ENCODE assay signal across 8 cellular contexts in the genomic region with DNA sequence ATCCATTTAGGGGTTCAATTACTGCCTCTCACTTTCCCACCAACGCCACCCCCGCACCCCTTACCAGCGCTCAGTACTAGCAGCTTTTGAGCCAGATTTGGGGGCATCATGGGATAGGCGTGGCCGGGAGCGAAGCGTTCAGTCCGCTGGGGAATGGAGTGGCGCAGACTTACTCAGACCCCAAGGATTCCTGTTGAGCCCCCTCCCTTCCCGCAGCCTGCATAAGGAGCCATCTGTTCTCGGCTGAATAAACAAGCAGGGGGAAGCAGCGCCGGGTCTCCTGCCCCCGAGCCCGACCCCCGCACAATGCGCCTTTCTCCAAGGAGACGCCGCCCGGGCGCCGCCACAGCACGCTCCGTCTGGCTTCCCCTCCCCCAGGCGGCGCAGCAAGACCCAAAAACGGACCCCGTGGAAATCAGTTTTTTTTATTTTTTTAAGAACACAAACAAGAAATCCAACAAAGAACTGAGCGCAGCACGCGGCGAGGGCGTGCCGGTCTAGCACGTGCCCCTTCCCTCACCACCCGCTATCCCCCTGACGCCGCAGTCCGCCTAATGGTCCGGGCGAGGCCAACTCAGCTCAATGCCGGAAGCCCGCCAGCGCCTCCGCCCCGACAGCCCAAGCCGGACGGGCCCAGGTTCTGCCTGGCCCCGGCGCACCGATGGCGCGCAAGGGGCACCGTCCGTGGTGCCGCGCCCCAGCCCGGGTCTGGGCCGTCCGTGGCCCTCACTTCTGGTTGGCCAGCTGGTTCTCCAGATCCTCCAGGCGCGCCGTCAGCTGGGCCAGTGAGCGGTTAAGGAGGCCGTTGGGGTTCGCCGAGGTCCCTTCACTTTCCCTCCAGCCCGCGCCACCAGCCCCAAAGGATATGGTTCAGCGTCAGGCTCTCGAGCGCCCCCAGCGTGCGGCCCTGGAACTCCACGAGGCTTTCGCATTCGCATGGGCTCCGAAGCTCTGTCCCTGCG. TPM values are rescaled to one million over a fixed set of nuclear protein-coding genes. Genes with fewer than 3 reads are reported as not detected.
DNase-seq lines count a peak whose midpoint lies in the region; ATAC-seq, FAIRE-seq and TF ChIP-seq lines count a peak whose summit lies in the region.

No MANE protein-coding gene starts in this region.

- peak overlapping the region; percentile 93 for H3K4ac ChIP-seq in neuronal stem cell (ENCODE audit: low read length)

- H2BK5ac ChIP-seq in neuronal stem cell (ENCODE audit: low read length) = no peak overlapping the region

- WGBS in neuronal stem cell (ENCODE audit: extremely low coverage in 2 of 2, insufficient read length in 2 of 2, insufficient replicate concordance in 1 of 2), 2 donors = no CpG with 5 or more reads among the region's 79 CpGs

- TF ChIP-seq CTCF in GM10266 (IDR thresholded peaks at IDR 0.05; ENCODE audit: control insufficient read depth, insufficient read depth, low read depth, missing control alignments) (peak; percentile 87), RWPE2 (IDR thresholded peaks at IDR 0.05; ENCODE audit: poor library complexity, severe bottlenecking) (peak; percentile 100)

- H3K4me2 ChIP-seq in neuronal stem cell (ENCODE audit: insufficient read depth, low read length, poor library complexity, severe bottlenecking) = peak overlapping the region; percentile 84

- peak overlapping the region; percentile 90 for H3K23ac ChIP-seq in neuronal stem cell (ENCODE audit: low read depth, low read length, poor library complexity)

- H3K4me3 ChIP-seq in RWPE2 (ENCODE audit: severe bottlenecking) (peak overlapping the region; percentile 45), neuronal stem cell (ENCODE audit: low read length in 2 of 2) (peak overlapping the region; percentile 49 to 75), subcutaneous abdominal adipose tissue (ENCODE audit: low read depth in 1 of 5, low read length in 5 of 5) (peak overlapping the region in 4 of 5 donors; percentile 61 to 70 (median 67))

- H4K8ac ChIP-seq in neuronal stem cell (ENCODE audit: low read depth, low read length) = peak overlapping the region; percentile 95

- H3K9ac ChIP-seq in neuronal stem cell (ENCODE audit: low read depth, low read length, poor library complexity) (peak overlapping the region; percentile 88), subcutaneous abdominal adipose tissue (ENCODE audit: low read length in 5 of 5) (peak overlapping the region in 4 of 5 donors; percentile 22 to 68 (median 44))

- peak overlapping the region; percentile 43 for H2BK120ac ChIP-seq in neuronal stem cell (ENCODE audit: low read depth, low read length)

- peak overlapping the region; percentile 90 for H2BK15ac ChIP-seq in neuronal stem cell (ENCODE audit: low read length)

- peak overlapping the region; percentile 99 for H4K91ac ChIP-seq in neuronal stem cell (ENCODE audit: low read depth, low read length, poor library complexity)

- peak overlapping the region; percentile 77 for H2BK12ac ChIP-seq in neuronal stem cell (ENCODE audit: low read length)

- H3K79me1 ChIP-seq in neuronal stem cell (ENCODE audit: low read depth, low read length) = no peaks in the 10 kb centered on the region

- H3K36me3 ChIP-seq in RWPE2 (ENCODE audit: low read depth) (no peaks in the 10 kb centered on the region), neuronal stem cell (replicated peaks in 1 of 2; ENCODE audit: control insufficient read depth in 2 of 2, insufficient read depth in 2 of 2, low read length in 2 of 2) (no peaks in the 10 kb centered on the region), subcutaneous abdominal adipose tissue (ENCODE audit: control insufficient read depth in 5 of 5, insufficient read depth in 5 of 5, low read length in 5 of 5) (no peaks in the 10 kb centered on the region)

- peak overlapping the region; percentile 97 for H3K18ac ChIP-seq in neuronal stem cell (ENCODE audit: low read length)

- H3K14ac ChIP-seq in neuronal stem cell (ENCODE audit: low read length) = no peak overlapping the region

- DNase-seq in GM10266 (ENCODE audit: extremely low spot score) = peak; percentile 90
- peak; percentile 94 for DNase-seq in HuH-7.5 (ENCODE audit: low spot score)
- DNase-seq in RWPE2 (ENCODE audit: low spot score) = peak; percentile 92
- peak; percentile 73 for DNase-seq in activated gamma-delta T cell treated with anti-CD3 and anti-CD28 coated beads, Interleukin-2, amount 50 U/mL, for 16 hours (ENCODE audit: low read depth)
- peak; percentile 78 to 82 for DNase-seq in frontal cortex (ENCODE audit: low spot score in 2 of 2)
- DNase-seq in neuronal stem cell (ENCODE audit: low spot score) = peak; percentile 76
- no peak for DNase-seq in AML-193 (lab: John Stamatoyannopoulos, UW)

- no peaks in the 10 kb centered on the region for H3K9me3 ChIP-seq in RWPE2 (ENCODE audit: severe bottlenecking)
- peaks cover 4 to 13% of the 10 kb centered on the region in 2 donors for H3K9me3 ChIP-seq in neuronal stem cell (replicated peaks in 1 of 2; ENCODE audit: control insufficient read depth in 2 of 2, insufficient read depth in 1 of 2, low read depth in 1 of 2, low read length in 2 of 2)
- no peaks in the 10 kb centered on the region for H3K9me3 ChIP-seq in subcutaneous abdominal adipose tissue (ENCODE audit: control insufficient read depth in 5 of 5, low read length in 5 of 5)

- H3K27me3 ChIP-seq in RWPE2 (ENCODE audit: insufficient read depth, poor library complexity, severe bottlenecking) = no peaks in the 10 kb centered on the region
- peaks cover 0 to 30% (median 3%) of the 10 kb centered on the region in 3 experiments for H3K27me3 ChIP-seq in neuronal stem cell (ENCODE audit: control insufficient read depth in 3 of 3, insufficient read depth in 3 of 3, low read depth in 1 of 3, low read length in 3 of 3)
- H3K27me3 ChIP-seq in subcutaneous abdominal adipose tissue (ENCODE audit: control insufficient read depth in 5 of 5, insufficient read depth in 4 of 5, low read length in 5 of 5) = peaks cover 4 to 19% (median 5%) of the 10 kb centered on the region in 5 donors

- H2AK5ac ChIP-seq in neuronal stem cell (ENCODE audit: low read depth, low read length) = no peak overlapping the region

- no peak for FAIRE-seq in frontal cortex (lab: Jason Lieb, UNC)

- H2AFZ ChIP-seq in neuronal stem cell (ENCODE audit: low read length) = peak overlapping the region; percentile 99

- peak; percentile 76 for ATAC-seq in RWPE2 (ENCODE audit: low read depth)

- H3K4me1 ChIP-seq in RWPE2 (ENCODE audit: insufficient read depth, poor library complexity, severe bottlenecking) (no peaks in the 10 kb centered on the region), neuronal stem cell (ENCODE audit: control insufficient read depth in 2 of 2, insufficient read depth in 1 of 2, low read depth in 1 of 2, low read length in 2 of 2) (peaks cover 2% of the 10 kb centered on the region in 2 donors), subcutaneous abdominal adipose tissue (ENCODE audit: control insufficient read depth in 5 of 5, insufficient read depth in 5 of 5, low read length in 5 of 5) (peaks cover 2 to 19% (median 13%) of the 10 kb centered on the region in 5 donors)

- H3K27ac ChIP-seq in RWPE2 (ENCODE audit: poor library complexity, severe bottlenecking) = no peak overlapping the region
- H3K27ac ChIP-seq in neuronal stem cell (replicated peaks; ENCODE audit: low read length) = no peak overlapping the region
- no peak overlapping the region for H3K27ac ChIP-seq in subcutaneous abdominal adipose tissue (ENCODE audit: low read depth, low read length)

RNA-seq across cellular contexts. Expression of a gene that starts 13.3 kb away (rescaled TPM):
- not detected for total RNA-seq in frontal cortex
- polyA plus RNA-seq in neuronal stem cell (2013, experiment 1 of 2) = not detected
- 0.04 TPM for polyA plus RNA-seq in neuronal stem cell (2013, experiment 2 of 2)

RNA-seq across cellular contexts. Expression of a gene that starts 14.8 kb away (rescaled TPM):
- under 0.01 TPM for total RNA-seq in frontal cortex
- polyA plus RNA-seq in neuronal stem cell (2013, experiment 1 of 2) = 0.11 TPM
- polyA plus RNA-seq in neuronal stem cell (2013, experiment 2 of 2) = 0.18 TPM

RNA-seq across cellular contexts. Expression of a gene that starts 39.0 kb away (rescaled TPM):
- 0.41 TPM for total RNA-seq in frontal cortex
- polyA plus RNA-seq in neuronal stem cell (2013, experiment 1 of 2) = not detected
- not detected for polyA plus RNA-seq in neuronal stem cell (2013, experiment 2 of 2)

RNA-seq across cellular contexts. Expression of a gene that starts 54.9 kb away (rescaled TPM):
- 0.82 TPM for total RNA-seq in frontal cortex
- 13.8 TPM for polyA plus RNA-seq in neuronal stem cell (2013, experiment 1 of 2)
- 15.1 TPM for polyA plus RNA-seq in neuronal stem cell (2013, experiment 2 of 2)

Comparison
In these comparisons a context has a peak if more than half of its experiments do, and no peak if none do; other contexts are left out.
1. DNase-seq: peak in GM10266 (single experiment), HuH-7.5 (single experiment), RWPE2 (single experiment), activated gamma-delta T cell treated with anti-CD3 and anti-CD28 coated beads, Interleukin-2, amount 50 U/mL, for 16 hours (single experiment), frontal cortex (2 of 2) and neuronal stem cell (single experiment); none in AML-193 (0 of 2).
2. Peak in every context shown above with its lines, with median percentiles within 50 percentile points of each other: H3K4me3 ChIP-seq.